25 cellular contexts compared by ENCODE assay signal in genomic region chr4:111360906-111361305, GRCh38.
"Had no signal": no experiment of that assay in that cellular context is flagged by ENCODE, and none has a peak within 500 bp of the region (broad histone marks: within the 10 kb centered on the region; RNA-seq: fewer than 3 reads in every experiment).

No MANE protein-coding gene starts in this region.

- H3K27me3 Mint-ChIP-seq: memory B cell, type B pancreatic cell had no signal

- FAIRE-seq: endometrium, kidney, urothelium cell line had no signal

- H3K4me3 Mint-ChIP-seq: memory B cell, mesothelial cell of epicardium, natural killer cell, neural crest cell, type B pancreatic cell had no signal

- H3K36me3 Mint-ChIP-seq: memory B cell, mesothelial cell of epicardium, natural killer cell, type B pancreatic cell had no signal

- H3K4me1 Mint-ChIP-seq: memory B cell, mesothelial cell of epicardium, natural killer cell, neural crest cell had no signal

- H3K27ac Mint-ChIP-seq: memory B cell, mesothelial cell of epicardium, natural killer cell, type B pancreatic cell had no signal

- H3K9me3 Mint-ChIP-seq: neural crest cell, type B pancreatic cell had no signal

- H3K36me3 ChIP-seq: left ventricle myocardium inferior, lower lobe of right lung, ovary, suprapubic skin, thyroid gland had no signal

- H3K9me3 ChIP-seq: lower lobe of right lung, ovary, suprapubic skin, thyroid gland had no signal

- DNase-seq: cortex of kidney; effector memory CD4-positive, alpha-beta T cell; foreskin keratinocyte; head of caudate nucleus; kidney; left cardiac atrium; left ventricle myocardium inferior; lower lobe of right lung; natural killer cell; nucleus accumbens; ovary; right cardiac atrium; stimulated activated CD4-positive, alpha-beta T cell treated with anti-CD3 and anti-CD28 coated beads, Interleukin-2, amount 100 ng/mL, for 48 hours; stimulated activated naive CD4-positive, alpha-beta T cell treated with Interleukin-2 at 50 U/mL for 16 hours; thyroid gland had no signal

- H3K27me3 ChIP-seq: foreskin keratinocyte, hepatocyte, ovary, suprapubic skin, thyroid gland had no signal

- ATAC-seq: esophagus mucosa, foreskin keratinocyte, left cardiac atrium, lower lobe of right lung, natural killer cell, right cardiac atrium had no signal

- H3K4me3 ChIP-seq: hepatocyte, left ventricle myocardium inferior, lower lobe of right lung, ovary, smooth muscle cell, suprapubic skin, thyroid gland had no signal

- H3K4me1 ChIP-seq: foreskin keratinocyte, left ventricle myocardium inferior, lower lobe of right lung, suprapubic skin, thyroid gland had no signal
